Comparison of ENCODE assay signal across 1 cellular context in genomic region chr13:113919761-113920160, GRCh38.
TF ChIP-seq lines count a peak whose summit lies in the region.

No MANE protein-coding gene starts in this region.

TF ChIP-seq in WTC11, 78 proteins besides CTCF, POLR2A, EP300 and RAD21 (continued from another document):
- TF ChIP-seq, protein P1, sequence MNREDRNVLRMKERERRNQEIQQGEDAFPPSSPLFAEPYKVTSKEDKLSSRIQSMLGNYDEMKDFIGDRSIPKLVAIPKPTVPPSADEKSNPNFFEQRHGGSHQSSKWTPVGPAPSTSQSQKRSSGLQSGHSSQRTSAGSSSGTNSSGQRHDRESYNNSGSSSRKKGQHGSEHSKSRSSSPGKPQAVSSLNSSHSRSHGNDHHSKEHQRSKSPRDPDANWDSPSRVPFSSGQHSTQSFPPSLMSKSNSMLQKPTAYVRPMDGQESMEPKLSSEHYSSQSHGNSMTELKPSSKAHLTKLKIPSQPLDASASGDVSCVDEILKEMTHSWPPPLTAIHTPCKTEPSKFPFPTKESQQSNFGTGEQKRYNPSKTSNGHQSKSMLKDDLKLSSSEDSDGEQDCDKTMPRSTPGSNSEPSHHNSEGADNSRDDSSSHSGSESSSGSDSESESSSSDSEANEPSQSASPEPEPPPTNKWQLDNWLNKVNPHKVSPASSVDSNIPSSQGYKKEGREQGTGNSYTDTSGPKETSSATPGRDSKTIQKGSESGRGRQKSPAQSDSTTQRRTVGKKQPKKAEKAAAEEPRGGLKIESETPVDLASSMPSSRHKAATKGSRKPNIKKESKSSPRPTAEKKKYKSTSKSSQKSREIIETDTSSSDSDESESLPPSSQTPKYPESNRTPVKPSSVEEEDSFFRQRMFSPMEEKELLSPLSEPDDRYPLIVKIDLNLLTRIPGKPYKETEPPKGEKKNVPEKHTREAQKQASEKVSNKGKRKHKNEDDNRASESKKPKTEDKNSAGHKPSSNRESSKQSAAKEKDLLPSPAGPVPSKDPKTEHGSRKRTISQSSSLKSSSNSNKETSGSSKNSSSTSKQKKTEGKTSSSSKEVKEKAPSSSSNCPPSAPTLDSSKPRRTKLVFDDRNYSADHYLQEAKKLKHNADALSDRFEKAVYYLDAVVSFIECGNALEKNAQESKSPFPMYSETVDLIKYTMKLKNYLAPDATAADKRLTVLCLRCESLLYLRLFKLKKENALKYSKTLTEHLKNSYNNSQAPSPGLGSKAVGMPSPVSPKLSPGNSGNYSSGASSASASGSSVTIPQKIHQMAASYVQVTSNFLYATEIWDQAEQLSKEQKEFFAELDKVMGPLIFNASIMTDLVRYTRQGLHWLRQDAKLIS (CRISPR knock-in tag; IDR thresholded peaks at IDR 0.05; ENCODE audit: borderline replicate concordance), result no peak
- TF ChIP-seq CBFB (CRISPR knock-in tag; IDR thresholded peaks at IDR 0.05; ENCODE audit: low read depth) (no peak), FOXJ3 (CRISPR knock-in tag; IDR thresholded peaks at IDR 0.05; ENCODE audit: borderline replicate concordance) (no peak), ZNF232 (CRISPR knock-in tag; IDR thresholded peaks at IDR 0.05) (no peak)
